Comparison of ENCODE assay signal across 17 cellular contexts in genomic region chr12:38875571-38876228, GRCh38.
"Had no signal": no experiment of that assay in that cellular context is flagged by ENCODE, and none has a peak within 500 bp of the region (broad histone marks: within the 10 kb centered on the region; RNA-seq: fewer than 3 reads in every experiment).

No MANE protein-coding gene starts in this region.

- H3K9me3 ChIP-seq: ascending aorta had no signal

- H3K4me3 Mint-ChIP-seq: activated naive CD4-positive, alpha-beta T cell treated with anti-CD3 and anti-CD28 coated beads for 36 hours; nephron progenitor cell; stimulated activated naive CD8-positive, alpha-beta T cell treated with anti-CD3 and anti-CD28 coated beads, Interleukin-15, Interleukin-2, amounts not matched to agents 100 ng/mL and 50 ng/mL, for 24 hours; type B pancreatic cell had no signal

- H3K27me3 ChIP-seq: ascending aorta had no signal

- ATAC-seq: esophagus mucosa, right cardiac atrium had no signal

- H3K4me1 Mint-ChIP-seq: nephron progenitor cell had no signal

- H3K4me3 ChIP-seq: ascending aorta, skin epidermis had no signal

- H3K36me3 ChIP-seq: ascending aorta had no signal

- H3K4me1 ChIP-seq: ascending aorta had no signal

- H3K9me3 Mint-ChIP-seq: activated naive CD4-positive, alpha-beta T cell treated with anti-CD3 and anti-CD28 coated beads for 36 hours; activated T-helper 2 cell treated with anti-CD3 and anti-CD28 coated beads, Interferon-gamma antibody, Interleukin-2, Interleukin-4, amounts not matched to agents 10 μg/mL and 5 μg/mL and 100 μg/mL, durations not matched to agents 14 hours and 24 hours and 36 hours; type B pancreatic cell had no signal

- DNase-seq: activated CD4-positive, alpha-beta T cell treated with anti-CD3 and anti-CD28 coated beads for 1 hour; activated CD4-positive, alpha-beta T cell treated with anti-CD3 and anti-CD28 coated beads, Interleukin-2, amount 50 U/mL, for 48 hours; activated naive CD4-positive, alpha-beta T cell treated with anti-CD3 and anti-CD28 coated beads for 36 hours; foreskin melanocyte; head of caudate nucleus; kidney glomerular epithelial cell; nephron progenitor cell; occipital lobe; right cardiac atrium had no signal

- H3K27ac Mint-ChIP-seq: activated naive CD4-positive, alpha-beta T cell treated with anti-CD3 and anti-CD28 coated beads for 36 hours; activated T-helper 2 cell treated with anti-CD3 and anti-CD28 coated beads, Interferon-gamma antibody, Interleukin-2, Interleukin-4, amounts not matched to agents 10 μg/mL and 5 μg/mL and 100 μg/mL, durations not matched to agents 14 hours and 24 hours and 36 hours; nephron progenitor cell; progenitor cell of endocrine pancreas; stimulated activated naive CD8-positive, alpha-beta T cell treated with anti-CD3 and anti-CD28 coated beads, Interleukin-15, Interleukin-2, amounts not matched to agents 100 ng/mL and 50 ng/mL, for 24 hours; type B pancreatic cell had no signal

- H3K27me3 Mint-ChIP-seq: progenitor cell of endocrine pancreas; stimulated activated naive CD8-positive, alpha-beta T cell treated with anti-CD3 and anti-CD28 coated beads, Interleukin-15, Interleukin-2, amounts not matched to agents 100 ng/mL and 50 ng/mL, for 24 hours; type B pancreatic cell had no signal

- H3K36me3 Mint-ChIP-seq: type B pancreatic cell had no signal

- H3K27ac ChIP-seq: ascending aorta, skin epidermis, VCaP had no signal
